In the genomic region with DNA sequence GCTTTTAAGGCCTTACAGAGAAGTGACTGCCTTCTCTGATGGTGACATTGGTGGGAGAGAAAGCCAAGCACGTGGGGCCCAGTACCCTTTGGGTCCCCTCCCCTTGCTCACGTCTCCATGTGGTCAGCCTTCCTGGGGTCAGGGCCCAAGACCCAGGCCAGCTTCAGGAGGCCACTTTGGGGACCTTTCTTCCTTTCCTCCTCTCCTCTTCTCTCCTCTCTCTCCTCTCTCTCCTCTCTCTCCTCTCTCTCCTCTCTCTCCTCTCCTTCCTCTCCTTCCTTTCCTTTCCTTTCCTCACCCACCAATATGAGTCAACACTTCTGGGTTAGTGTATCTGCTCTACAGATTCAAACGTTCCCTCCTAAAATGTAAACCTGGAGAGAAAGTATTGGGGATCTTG, we compare ENCODE assay signal across 10 cellular contexts.
"Had no signal": no experiment of that assay in that cellular context is flagged by ENCODE, and none has a peak within 500 bp of the region (broad histone marks: within the 10 kb centered on the region; RNA-seq: fewer than 3 reads in every experiment).

No MANE protein-coding gene starts in this region.

- H3K36me3 ChIP-seq: HAP-1 had no signal

- H3K27ac ChIP-seq: GM23248, HL-60, KMS-11 had no signal

- ATAC-seq: HCT116, HepG2 had no signal

- H3K27ac Mint-ChIP-seq: IgD-negative memory B cell had no signal

- H3K36me3 Mint-ChIP-seq: IgD-negative memory B cell had no signal

- H3K4me3 Mint-ChIP-seq: IgD-negative memory B cell had no signal

- H3K9me3 ChIP-seq: HAP-1 had no signal

- H3K9me3 Mint-ChIP-seq: IgD-negative memory B cell had no signal

- DNase-seq: GM23248, GOT3, H7, KBM-7 had no signal

- H3K4me3 ChIP-seq: GM23248, HAP-1 had no signal

- H3K9ac ChIP-seq: GM23248, KMS-11 had no signal

- H3K27me3 Mint-ChIP-seq: IgD-negative memory B cell had no signal

- H3K4me1 Mint-ChIP-seq: IgD-negative memory B cell had no signal

- H3K4me1 ChIP-seq: HAP-1 had no signal
